Comparison of ENCODE assay signal across 11 cellular contexts in the genomic region with DNA sequence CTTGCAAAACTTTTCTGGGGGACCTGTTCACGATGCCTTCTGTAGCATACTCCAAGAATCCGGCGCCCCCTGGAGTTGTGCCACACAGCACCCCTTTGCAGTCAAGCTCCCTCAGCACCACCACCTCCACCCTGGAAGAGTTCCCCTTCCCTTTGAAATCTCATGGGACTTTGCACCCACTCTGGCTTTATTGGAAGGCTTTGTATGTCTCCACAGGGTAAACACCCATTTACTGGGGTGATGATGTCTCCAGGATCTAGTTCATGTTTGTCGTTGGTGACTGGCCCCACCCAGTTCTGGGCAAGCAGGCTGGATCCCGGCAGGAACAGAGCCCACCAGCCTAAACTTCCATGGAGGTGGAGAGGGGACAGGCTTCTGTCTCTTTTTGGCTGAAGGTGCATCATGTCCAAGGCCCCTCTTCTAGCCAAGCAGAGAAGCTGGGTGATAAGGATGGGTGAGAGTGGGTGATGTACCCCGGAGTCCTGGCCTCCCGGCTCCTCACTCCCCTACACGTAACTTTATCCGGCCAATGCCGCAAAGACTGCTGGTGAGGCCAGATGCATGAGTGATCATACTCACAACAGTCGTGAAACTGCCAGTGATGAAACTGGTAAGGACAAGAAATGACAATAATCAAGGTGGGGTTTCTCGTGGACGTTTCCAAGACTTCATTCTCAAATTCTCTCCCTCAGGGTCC. TPM values are rescaled to one million over a fixed set of nuclear protein-coding genes. Genes with fewer than 3 reads are reported as not detected.
A peak's percentile ranks its signal among the peaks of the same experiment; 100 is the strongest.
DNase-seq lines count a peak whose midpoint lies in the region; ATAC-seq and TF ChIP-seq lines count a peak whose summit lies in the region.
"Had no signal": no experiment of that assay in that cellular context is flagged by ENCODE, and none has a peak within 500 bp of the region (broad histone marks: within the 10 kb centered on the region; RNA-seq: fewer than 3 reads in every experiment).

No MANE protein-coding gene starts in this region.

- no peaks in the 10 kb centered on the region for H3K9me3 ChIP-seq in HAP-1
- H3K9me3 ChIP-seq: left ventricle myocardium inferior, right lobe of liver had no signal

- H3K36me3 ChIP-seq in HAP-1 (replicated peaks), result no peaks in the 10 kb centered on the region
- H3K36me3 ChIP-seq: left ventricle myocardium inferior, right lobe of liver had no signal

- no peak for TF ChIP-seq CTCF in natural killer cell (IDR thresholded peaks at IDR 0.05)
- TF ChIP-seq CTCF in choroid plexus epithelial cell (conservative IDR thresholded peaks at IDR 0.05; ENCODE audit: low read depth, low read length), result peak; percentile 4
- TF ChIP-seq CTCF in mesothelial cell of epicardium (IDR thresholded peaks at IDR 0.05; ENCODE audit: unreplicated experiment), result no peak

- H3K36me3 Mint-ChIP-seq in natural killer cell treated with Interleukin-12 subunit alpha and Interleukin-12 subunit beta and Interleukin-15 and Interleukin-18, amount 100 ng/mL, for 72 hours, result no peaks in the 10 kb centered on the region
- H3K36me3 Mint-ChIP-seq in natural killer cell (no peaks in the 10 kb centered on the region), mesothelial cell of epicardium (no peaks in the 10 kb centered on the region)

- intact Hi-C loops in natural killer cell (cut with micrococcal nuclease), result no loop called here

- H3K27me3 ChIP-seq in HAP-1 (ENCODE audit: low read depth), result no peaks in the 10 kb centered on the region
- H3K27me3 ChIP-seq: right lobe of liver had no signal

- peak; percentile 38 for DNase-seq in natural killer cell treated with Interleukin-12 subunit alpha and Interleukin-12 subunit beta and Interleukin-15 and Interleukin-18, amount 100 ng/mL, for 72 hours (ENCODE audit: low spot score)
- DNase-seq in natural killer cell (no peak), choroid plexus epithelial cell (ENCODE audit: low read depth) (no peak), mesothelial cell of epicardium (ENCODE audit: low spot score in 2 of 2, unreplicated experiment in 2 of 2) (no peak), HAP-1 (ENCODE audit: low spot score in 2 of 2) (no peak), COLO829 (ENCODE audit: low spot score) (no peak)
- DNase-seq in stimulated activated CD4-positive, alpha-beta T cell treated with anti-CD3 and anti-CD28 coated beads, Interleukin-12 subunit alpha, Interleukin-12 subunit beta, amount 100 ng/mL, for 4 hours, result no peak
- DNase-seq: left ventricle myocardium inferior, right lobe of liver had no signal

- in situ Hi-C loops in HAP-1 (cut with MboI; ENCODE audit: low sequenced_read_pairs), result no loop called here

- H3K4me3 ChIP-seq in choroid plexus epithelial cell (ENCODE audit: low read depth, low read length) (no peak overlapping the region), HAP-1 (no peak overlapping the region)
- H3K4me3 ChIP-seq: left ventricle myocardium inferior, right lobe of liver had no signal

- H3K4me1 ChIP-seq in HAP-1, result no peaks in the 10 kb centered on the region

- ATAC-seq in natural killer cell treated with Interleukin-12 subunit alpha and Interleukin-12 subunit beta and Interleukin-15 and Interleukin-18, amount 100 ng/mL, for 72 hours, result no peak
- ATAC-seq in natural killer cell (no peak), HG02642 (IDR thresholded peaks at IDR 0.05; ENCODE audit: poor library complexity, unreplicated experiment) (no peak)

- peaks cover 18 to 21% of the 10 kb centered on the region in 2 donors for H3K4me1 Mint-ChIP-seq in natural killer cell treated with Interleukin-12 subunit alpha and Interleukin-12 subunit beta and Interleukin-15 and Interleukin-18, amount 100 ng/mL, for 72 hours (ENCODE audit: low read depth in 2 of 2)
- peaks cover 25 to 26% of the 10 kb centered on the region in 2 donors for H3K4me1 Mint-ChIP-seq in natural killer cell
- H3K4me1 Mint-ChIP-seq in mesothelial cell of epicardium, result peaks cover 67% of the 10 kb centered on the region

- peaks cover 26 to 31% of the 10 kb centered on the region in 2 donors for H3K27me3 Mint-ChIP-seq in natural killer cell treated with Interleukin-12 subunit alpha and Interleukin-12 subunit beta and Interleukin-15 and Interleukin-18, amount 100 ng/mL, for 72 hours
- H3K27me3 Mint-ChIP-seq in natural killer cell (ENCODE audit: low read depth in 2 of 2) (peaks cover 18 to 25% of the 10 kb centered on the region in 2 donors), mesothelial cell of epicardium (ENCODE audit: low read depth) (peaks cover 2% of the 10 kb centered on the region)
- H3K27me3 Mint-ChIP-seq: B cell had no signal

- no peak overlapping the region for H3K4me3 Mint-ChIP-seq in natural killer cell treated with Interleukin-12 subunit alpha and Interleukin-12 subunit beta and Interleukin-15 and Interleukin-18, amount 100 ng/mL, for 72 hours
- H3K4me3 Mint-ChIP-seq in natural killer cell (no peak overlapping the region), mesothelial cell of epicardium (peak overlapping the region; percentile 79)
- H3K4me3 Mint-ChIP-seq: B cell had no signal

- H3K9me3 Mint-ChIP-seq in natural killer cell treated with Interleukin-12 subunit alpha and Interleukin-12 subunit beta and Interleukin-15 and Interleukin-18, amount 100 ng/mL, for 72 hours, result no peaks in the 10 kb centered on the region
- H3K9me3 Mint-ChIP-seq in natural killer cell (no peaks in the 10 kb centered on the region), mesothelial cell of epicardium (no peaks in the 10 kb centered on the region)

- no peak overlapping the region for H3K27ac Mint-ChIP-seq in natural killer cell treated with Interleukin-12 subunit alpha and Interleukin-12 subunit beta and Interleukin-15 and Interleukin-18, amount 100 ng/mL, for 72 hours
- H3K27ac Mint-ChIP-seq in natural killer cell (peak overlapping the region in 1 of 2 donors; percentile 67), mesothelial cell of epicardium (peak overlapping the region; percentile 99)
- H3K27ac Mint-ChIP-seq: B cell had no signal

RNA-seq across cellular contexts. Expression of a gene that starts 0.7 kb away (rescaled TPM):
- total RNA-seq in natural killer cell treated with Interleukin-12 subunit alpha and Interleukin-12 subunit beta and Interleukin-15 and Interleukin-18, amount 100 ng/mL, for 72 hours, result not detected
- total RNA-seq in natural killer cell (under 1 TPM; 0.09 to 0.30 (median 0.20) TPM), mesothelial cell of epicardium (158 to 175 TPM (median 165 TPM) in 3 replicates)
- total RNA-seq: B cell had no signal

RNA-seq across cellular contexts. Expression of a gene that starts 12.2 kb away (rescaled TPM):
- not detected for total RNA-seq in natural killer cell treated with Interleukin-12 subunit alpha and Interleukin-12 subunit beta and Interleukin-15 and Interleukin-18, amount 100 ng/mL, for 72 hours
- 1 to 10 TPM in 1 of 3 donors, not detected in 2; 1.2 TPM for total RNA-seq in natural killer cell
- 7.9 to 11.4 TPM (median 8.7 TPM) in 3 replicates for total RNA-seq in mesothelial cell of epicardium

RNA-seq across cellular contexts. Expression of a gene that starts 30.9 kb away (rescaled TPM):
- total RNA-seq in natural killer cell treated with Interleukin-12 subunit alpha and Interleukin-12 subunit beta and Interleukin-15 and Interleukin-18, amount 100 ng/mL, for 72 hours, result not detected
- total RNA-seq in natural killer cell (not detected), mesothelial cell of epicardium (not detected in 3 replicates)
- total RNA-seq: B cell, left ventricle myocardium inferior, right lobe of liver had no signal

RNA-seq across cellular contexts. Expression of a gene that starts 60.0 kb away (rescaled TPM):
- total RNA-seq in natural killer cell treated with Interleukin-12 subunit alpha and Interleukin-12 subunit beta and Interleukin-15 and Interleukin-18, amount 100 ng/mL, for 72 hours, result not detected
- total RNA-seq in natural killer cell (not detected), mesothelial cell of epicardium (10.5 to 11.0 TPM (median 10.6 TPM) in 3 replicates)
- total RNA-seq: B cell, left ventricle myocardium inferior had no signal

Comparison
In these comparisons a context has a peak if more than half of its experiments do, and no peak if none do; other contexts are left out.
1. RNA of a gene that starts 0.7 kb away (total RNA-seq): 158 to 175 TPM in mesothelial cell of epicardium; 0.09 to 0.30 TPM in natural killer cell and not detected in natural killer cell treated with Interleukin-12 subunit alpha and Interleukin-12 subunit beta and Interleukin-15 and Interleukin-18, amount 100 ng/mL, for 72 hours; every median in the first group is over 100 times any median in the second.